ENCODE assay signal across 9 cellular contexts in the genomic region with DNA sequence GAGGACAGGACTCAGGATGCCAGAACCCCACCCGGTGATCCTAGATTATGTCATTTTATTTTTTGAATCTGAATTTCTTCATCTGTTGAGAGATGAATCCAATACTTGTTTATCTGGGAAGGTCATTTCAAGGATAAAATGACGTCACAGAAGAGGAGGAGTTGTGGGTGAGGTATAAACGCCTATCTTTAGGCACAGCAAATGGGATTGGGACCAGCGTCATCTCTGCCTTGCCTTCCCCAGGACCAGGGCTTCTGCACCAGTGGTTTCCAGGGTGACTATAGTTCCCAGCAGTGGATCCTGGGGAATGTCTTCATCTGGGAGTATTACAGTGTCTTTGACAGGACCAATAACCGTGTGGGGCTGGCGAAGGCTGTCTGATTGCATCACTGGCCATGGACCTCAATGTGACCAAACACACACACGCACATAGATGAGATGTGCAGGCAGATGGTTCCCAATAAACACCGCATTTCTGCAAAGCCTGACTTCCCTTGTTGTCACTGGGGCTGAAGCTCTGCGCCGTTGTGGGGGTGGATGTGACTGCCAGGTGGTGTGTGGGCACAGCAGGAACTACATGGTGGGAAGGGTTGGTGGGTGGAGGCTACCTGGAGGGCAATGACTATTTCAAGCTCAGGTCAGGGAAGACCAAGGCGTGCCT.
"Had no signal": no experiment of that assay in that cellular context is flagged by ENCODE, and none has a peak within 500 bp of the region (broad histone marks: within the 10 kb centered on the region; RNA-seq: fewer than 3 reads in every experiment).

No MANE protein-coding gene starts in this region.

- DNase-seq: activated CD4-positive, alpha-beta T cell treated with anti-CD3 and anti-CD28 coated beads, Interleukin-2, amount 50 U/mL, for 4 hours; activated gamma-delta T cell; effector memory CD4-positive, alpha-beta T cell; left cardiac atrium; naive thymus-derived CD8-positive, alpha-beta T cell; stimulated activated CD4-positive, alpha-beta T cell treated with anti-CD3 and anti-CD28 coated beads, Interleukin-12 subunit alpha, Interleukin-12 subunit beta, amount 100 ng/mL, for 4 hours; stimulated activated CD4-positive, alpha-beta T cell treated with anti-CD3 and anti-CD28 coated beads, Interleukin-1b, Interleukin-23, amount 100 ng/mL, for 48 hours; stimulated activated CD8-positive, alpha-beta memory T cell treated with anti-CD3 and anti-CD28 coated beads, Interleukin-4, amount 100 ng/mL, for 48 hours; stimulated activated naive CD4-positive, alpha-beta T cell treated with Interleukin-2 at 50 U/mL for 16 hours had no signal

- ATAC-seq: left cardiac atrium; naive thymus-derived CD8-positive, alpha-beta T cell had no signal
